Comparison of ENCODE assay signal across 9 cellular contexts in the genomic region with DNA sequence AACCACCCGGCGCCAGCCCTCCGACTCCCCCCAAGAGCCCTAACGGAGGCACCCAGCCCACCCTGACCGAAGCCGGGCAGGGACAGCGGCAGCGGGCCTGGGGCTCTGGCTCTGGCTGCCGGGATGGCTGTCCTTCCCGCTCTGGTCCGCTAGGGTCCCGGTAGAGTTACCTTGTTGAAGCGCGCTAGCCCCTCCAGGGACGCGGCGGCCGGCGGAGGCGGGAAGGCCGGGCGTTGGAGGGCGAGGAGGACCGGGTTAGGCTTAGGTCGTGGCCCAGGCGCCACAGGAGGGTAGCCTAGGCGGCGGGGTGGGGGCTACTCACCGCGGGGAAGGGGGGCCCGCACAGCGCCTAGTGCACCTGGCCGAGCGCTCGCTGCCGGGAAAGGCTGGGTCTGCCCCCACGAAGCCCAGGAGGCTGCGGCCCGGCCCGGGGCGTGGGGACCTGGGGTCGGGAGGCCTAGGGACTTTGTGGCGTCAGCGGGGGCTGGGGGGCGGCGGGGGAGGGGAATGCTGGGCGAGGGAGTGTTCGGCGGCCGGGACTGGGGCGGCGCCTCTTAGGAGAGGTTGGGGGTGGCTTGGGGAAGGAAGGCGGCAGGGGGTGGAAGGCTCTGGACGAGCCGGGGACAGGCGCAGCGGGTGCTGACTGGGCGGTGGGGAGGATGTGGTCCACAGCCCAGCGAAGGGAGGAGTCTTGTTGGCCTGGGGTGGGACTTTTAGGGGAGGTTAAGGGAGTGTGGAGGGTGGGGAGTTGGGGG. TPM values are rescaled to one million over a fixed set of nuclear protein-coding genes. Genes with fewer than 3 reads are reported as not detected.
A peak's percentile ranks its signal among the peaks of the same experiment; 100 is the strongest.
DNase-seq lines count a peak whose midpoint lies in the region; ATAC-seq and TF ChIP-seq lines count a peak whose summit lies in the region.
"Had no signal": no experiment of that assay in that cellular context is flagged by ENCODE, and none has a peak within 500 bp of the region (broad histone marks: within the 10 kb centered on the region; RNA-seq: fewer than 3 reads in every experiment).

Gene TRIM17, minus strand, starts transcription at position 645 of the 755 bp plus-strand sequence. CDS start 1,789 bp downstream, outside the sequence.

- peaks cover 6 to 11% of the 10 kb centered on the region in 2 donors for H3K4me1 ChIP-seq in duodenal mucosa (ENCODE audit: control insufficient read depth in 1 of 2, insufficient read depth in 2 of 2, low read length in 2 of 2)
- peaks cover 6 to 12% of the 10 kb centered on the region in 2 donors for H3K4me1 ChIP-seq in lung (ENCODE audit: control insufficient read depth in 2 of 2, insufficient read depth in 2 of 2, low read length in 2 of 2)

- no peaks in the 10 kb centered on the region for H3K27me3 ChIP-seq in WERI-Rb-1 (ENCODE audit: insufficient read depth, low read depth, severe bottlenecking)
- H3K27me3 ChIP-seq in duodenal mucosa (ENCODE audit: control insufficient read depth in 1 of 2, insufficient read depth in 2 of 2, low read length in 2 of 2), result peaks cover 25 to 28% of the 10 kb centered on the region in 2 donors
- no peaks in the 10 kb centered on the region for H3K27me3 ChIP-seq in lung (ENCODE audit: control insufficient read depth, insufficient read depth)

- WGBS in lung, 2 donors, result 1 to 2% methylated on average over 59 of the region's 59 CpGs

- peak within 1 kb of the TSS; percentile 34 for H3K27ac ChIP-seq in WERI-Rb-1
- H3K27ac ChIP-seq in duodenal mucosa (ENCODE audit: low read depth, low read length), result no peak within 1 kb of the TSS
- H3K27ac ChIP-seq in lung (ENCODE audit: low read depth in 1 of 2, low read length in 1 of 2), result no peak within 1 kb of the TSS
- H3K27ac ChIP-seq in temporal lobe (ENCODE audit: low read depth, low read length), result peak within 1 kb of the TSS; percentile 74

- H3K9ac ChIP-seq in duodenal mucosa (ENCODE audit: low read depth in 1 of 2, low read length in 2 of 2), result no peak within 1 kb of the TSS

- ATAC-seq in lung (ENCODE audit: insufficient read depth, low FRiP score) (peak; percentile 55), GM21717 (IDR thresholded peaks at IDR 0.05; ENCODE audit: unreplicated experiment) (no peak)

- H3K9me3 ChIP-seq in WERI-Rb-1 (ENCODE audit: severe bottlenecking) (no peaks in the 10 kb centered on the region), duodenal mucosa (ENCODE audit: control insufficient read depth in 1 of 2, low read length in 2 of 2) (no peaks in the 10 kb centered on the region), lung (ENCODE audit: control insufficient read depth in 2 of 2, insufficient read depth in 1 of 2, low read length in 1 of 2) (peaks cover 0 to 3% of the 10 kb centered on the region in 2 donors)

- DNase-seq in DMS 273 (lab: John Stamatoyannopoulos, UW; ENCODE audit: unreplicated experiment), result peak; percentile 69
- DNase-seq in DMS 273 treated with DMSO at 0.1 percent for 48 hours (lab: John Stamatoyannopoulos, UW), result no peak
- DNase-seq in WERI-Rb-1, result peak; percentile 50
- peak; percentile 37 for DNase-seq in lung (ENCODE audit: low spot score)
- no peak for DNase-seq in cerebellar nuclear complex (lab: John Stamatoyannopoulos, UW)

- TF ChIP-seq CTCF in WERI-Rb-1 (IDR thresholded peaks at IDR 0.05; ENCODE audit: low read depth, low read length), result peak; percentile 30; the same call in 1 of the 2 replicates
- no peak for TF ChIP-seq CTCF in lung (IDR thresholded peaks at IDR 0.05; ENCODE audit: control extremely low read depth, extremely low read depth)

- H3K4me3 ChIP-seq in WERI-Rb-1 (ENCODE audit: low read depth, low read length) (peak within 1 kb of the TSS; percentile 56), duodenal mucosa (ENCODE audit: low read depth in 1 of 2, low read length in 2 of 2) (peak within 1 kb of the TSS; percentile 19 to 59), lung (no peak within 1 kb of the TSS)

- H3K36me3 ChIP-seq in WERI-Rb-1 (no peaks in the 10 kb centered on the region), duodenal mucosa (ENCODE audit: control insufficient read depth in 1 of 2, insufficient read depth in 2 of 2, low read length in 2 of 2) (no peaks in the 10 kb centered on the region), lung (ENCODE audit: control insufficient read depth in 2 of 2, insufficient read depth in 2 of 2, low read length in 2 of 2) (peaks cover 0 to 3% of the 10 kb centered on the region in 2 donors)

RNA-seq across cellular contexts. Expression of gene TRIM17, which starts in this region (rescaled TPM):
- total RNA-seq in lung (1 to 10 TPM; 2.2 to 3.3 TPM), temporal lobe (2.2 TPM)
- 1 to 10 TPM; 1.0 to 1.5 TPM for polyA plus RNA-seq in lung
- total RNA-seq: SK-MEL-5 had no signal

Comparison
In these comparisons a context has a peak if more than half of its experiments do, and no peak if none do; other contexts are left out.
1. DNase-seq: peak in DMS 273 (single experiment), WERI-Rb-1 (single experiment) and lung (single experiment); none in DMS 273 treated with DMSO at 0.1 percent for 48 hours (single experiment) and cerebellar nuclear complex (0 of 2).
2. H3K27ac ChIP-seq: peak in WERI-Rb-1 (single experiment) and temporal lobe (single experiment); none in duodenal mucosa (single experiment) and lung (0 of 2).